Comparison of ENCODE assay signal across 2 cellular contexts in genomic region chr4:88191404-88191803, GRCh38.
A peak's percentile ranks its signal among the peaks of the same experiment; 100 is the strongest.
TF ChIP-seq lines count a peak whose summit lies in the region.

No MANE protein-coding gene starts in this region.

TF ChIP-seq in HepG2, 621 proteins besides CTCF, POLR2A, EP300 and RAD21:
- TF ChIP-seq SOX13 (IDR thresholded peaks at IDR 0.05) = no peak
- 0 out of 4 replicates have a peak, but pooled peaks of 1 of the 2 experiments have one; percentile 8 for TF ChIP-seq SOX13 (CRISPR knock-in tag; conservative IDR thresholded peaks at IDR 0.05 in 1 of 2, IDR thresholded peaks at IDR 0.05 in 1 of 2)
- TF ChIP-seq BCL6 (CRISPR knock-in tag; IDR thresholded peaks at IDR 0.05) = 0 out of 2 replicates have a peak, but pooled peaks have one; percentile 18
- peak in 1 of 2 experiments; percentile 28; a peak in 2 of 4 replicates for TF ChIP-seq MAFK (conservative IDR thresholded peaks at IDR 0.05 in 1 of 2, IDR thresholded peaks at IDR 0.05 in 1 of 2; ENCODE audit: low read length in 2 of 2)
- TF ChIP-seq ARID5B (CRISPR knock-in tag; IDR thresholded peaks at IDR 0.05) = peak; percentile 33
- TF ChIP-seq ZFAT (CRISPR knock-in tag; conservative IDR thresholded peaks at IDR 0.05) = peak; percentile 81; the same call in 1 of the 2 replicates
- TF ChIP-seq PBX3 (CRISPR knock-in tag; IDR thresholded peaks at IDR 0.05; ENCODE audit: borderline replicate concordance) = no peak
- no peak for TF ChIP-seq FOXA1 (IDR thresholded peaks at IDR 0.05)
- TF ChIP-seq FOXA1 (CRISPR knock-in tag; IDR thresholded peaks at IDR 0.05) = peak; percentile 64
- TF ChIP-seq ZNF572 (CRISPR knock-in tag; IDR thresholded peaks at IDR 0.05) = no peak
- TF ChIP-seq REPIN1 (CRISPR knock-in tag; IDR thresholded peaks at IDR 0.05; ENCODE audit: borderline replicate concordance, low read depth) = no peak
- TF ChIP-seq ZFP41 (CRISPR knock-in tag; IDR thresholded peaks at IDR 0.05; ENCODE audit: borderline replicate concordance) = no peak
- peak; percentile 54; the same call in 1 of the 2 replicates for TF ChIP-seq FOXA3 (CRISPR knock-in tag; IDR thresholded peaks at IDR 0.05)

TF ChIP-seq in IMR-90, 13 proteins besides CTCF, POLR2A, EP300 and RAD21:
- no peak for TF ChIP-seq USF2 (IDR thresholded peaks at IDR 0.05; ENCODE audit: low read depth, low read length)
- TF ChIP-seq FOS (IDR thresholded peaks at IDR 0.05; ENCODE audit: low read depth, low read length) = no peak
- 0 out of 2 replicates have a peak, but pooled peaks have one; percentile 9 for TF ChIP-seq MAFK (IDR thresholded peaks at IDR 0.05; ENCODE audit: low read depth, low read length)
